Comparison of ENCODE assay signal across 1 cellular context in genomic region chr13:46281779-46282178, GRCh38.
TF ChIP-seq lines count a peak whose summit lies in the region.

No MANE protein-coding gene starts in this region.

TF ChIP-seq in K562, 482 proteins besides CTCF, POLR2A, EP300 and RAD21 (continued from another document):
- TF ChIP-seq MNT (conservative IDR thresholded peaks at IDR 0.05), result peak in 1 of 2 experiments; percentile 55; a peak in 3 of 4 replicates
- TF ChIP-seq MAFF (IDR thresholded peaks at IDR 0.05; ENCODE audit: low read length), result peak; percentile 71; the same call in 1 of the 2 replicates
- TF ChIP-seq FOXK2 (conservative IDR thresholded peaks at IDR 0.05 in 1 of 2, IDR thresholded peaks at IDR 0.05 in 1 of 2; ENCODE audit: low read depth in 2 of 2), result peak; percentile 70 to 89
- 0 out of 2 replicates have a peak, but pooled peaks have one; percentile 17 for TF ChIP-seq SMARCE1 (IDR thresholded peaks at IDR 0.05)
- TF ChIP-seq MAFG (tag; conservative IDR thresholded peaks at IDR 0.05), result peak; percentile 90
- peak; percentile 59; the same call in 1 of the 2 replicates for TF ChIP-seq LEF1 (IDR thresholded peaks at IDR 0.05)
- TF ChIP-seq ARID1B (IDR thresholded peaks at IDR 0.05), result peak; percentile 58
- TF ChIP-seq KAT2B (IDR thresholded peaks at IDR 0.05; ENCODE audit: low read depth, low read length), result no peak
- TF ChIP-seq ARNT (IDR thresholded peaks at IDR 0.05), result peak in 1 of 2 experiments; percentile 75; a peak in 1 of 4 replicates
- 0 out of 2 replicates have a peak, but pooled peaks have one; percentile 54 for TF ChIP-seq NBN (IDR thresholded peaks at IDR 0.05; ENCODE audit: low read depth)
- TF ChIP-seq ZBTB5 (IDR thresholded peaks at IDR 0.05), result no peak
- 0 out of 2 replicates have a peak, but pooled peaks have one; percentile 38 for TF ChIP-seq GATAD2B (IDR thresholded peaks at IDR 0.05; ENCODE audit: borderline replicate concordance)
- 0 out of 2 replicates have a peak, but pooled peaks have one; percentile 35 for TF ChIP-seq BACH1 (tag; IDR thresholded peaks at IDR 0.05)
